In genomic region chr10:4953405-4953804, GRCh38 we compare ENCODE assay signal across 8 cellular contexts.
"Had no signal": no experiment of that assay in that cellular context is flagged by ENCODE, and none has a peak within 500 bp of the region (broad histone marks: within the 10 kb centered on the region; RNA-seq: fewer than 3 reads in every experiment).

No MANE protein-coding gene starts in this region.

- H3K9ac ChIP-seq: KMS-11 had no signal

- H2AFZ ChIP-seq: GM23338 had no signal

- DNase-seq: H9, HCEC 1CT, KBM-7 had no signal

- H3K4me2 ChIP-seq: GM23338, KMS-11 had no signal

- FAIRE-seq: H1, H54, HTR-8/SVneo had no signal

- H3K4me3 ChIP-seq: GM23338 had no signal

- ATAC-seq: GM23338 had no signal

- H3K27ac ChIP-seq: KMS-11 had no signal
